8 cellular contexts compared by ENCODE assay signal in the genomic region with DNA sequence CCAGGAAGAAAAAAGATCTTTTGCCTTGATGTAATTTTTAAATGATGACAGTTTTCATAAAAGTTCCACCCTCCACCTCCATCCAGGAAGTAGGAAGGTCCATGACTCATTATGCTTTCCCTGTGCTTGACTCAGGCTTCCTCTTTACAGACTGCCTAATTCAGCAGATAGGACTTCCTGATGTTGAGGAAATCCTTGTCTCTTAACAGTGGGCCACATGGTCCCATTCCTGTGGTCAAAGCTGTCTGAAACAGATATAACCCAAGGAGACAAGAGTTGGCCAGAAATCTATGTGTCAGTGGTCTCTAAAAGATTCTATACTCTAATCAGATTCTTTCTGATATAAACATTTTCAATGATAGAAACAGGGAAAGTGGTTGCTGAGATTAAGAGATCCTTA.
DNase-seq lines count a peak whose midpoint lies in the region; ATAC-seq and TF ChIP-seq lines count a peak whose summit lies in the region.

No MANE protein-coding gene starts in this region.

- no peak for DNase-seq in activated CD4-positive, alpha-beta T cell treated with anti-CD3 and anti-CD28 coated beads, Interleukin-2, amount 10 ng/mL, durations not matched to agents 24 days and 14 days
- no peak for DNase-seq in activated CD4-positive, alpha-beta T cell treated with anti-CD3 and anti-CD28 coated beads, Interleukin-2, amount 50 U/mL, for 4 hours
- DNase-seq in SK-N-MC (ENCODE audit: low read depth, low spot score): no peak
- peak; percentile 86 for DNase-seq in fibroblast of the aortic adventitia (ENCODE audit: low read depth)
- DNase-seq in psoas muscle: no peak
- DNase-seq in anterior cingulate cortex (lab: John Stamatoyannopoulos, UW): no peak
- no peak for DNase-seq in mesenteric fat pad (ENCODE audit: low spot score)

- TF ChIP-seq CTCF in fibroblast of the aortic adventitia (IDR thresholded peaks at IDR 0.05; ENCODE audit: insufficient read depth, low read length): no peak
- no peak for TF ChIP-seq CTCF in psoas muscle (IDR thresholded peaks at IDR 0.05)

- peaks cover 10% of the 10 kb centered on the region for H3K4me1 Mint-ChIP-seq in activated CD4-positive, alpha-beta T cell treated with anti-CD3 and anti-CD28 coated beads, Interleukin-2, amount 10 ng/mL, durations not matched to agents 24 days and 14 days

- peaks cover 5% of the 10 kb centered on the region for H3K4me1 ChIP-seq in psoas muscle

- intact Hi-C loops in activated CD4-positive, alpha-beta T cell treated with anti-CD3 and anti-CD28 coated beads, Interleukin-2, amount 10 ng/mL, durations not matched to agents 24 days and 14 days (cut with micrococcal nuclease): no loop called here
- intact Hi-C loops in psoas muscle (cut with DNase I): no loop called here

- no peaks in the 10 kb centered on the region for H3K9me3 ChIP-seq in SK-N-MC (ENCODE audit: low read depth, low read length)
- peaks cover 6% of the 10 kb centered on the region for H3K9me3 ChIP-seq in psoas muscle

- ATAC-seq in psoas muscle: peak; percentile 68 to 78 (median 73)
- no peak for ATAC-seq in GM18498 (IDR thresholded peaks at IDR 0.05; ENCODE audit: unreplicated experiment)

- H3K27ac Mint-ChIP-seq in activated CD4-positive, alpha-beta T cell treated with anti-CD3 and anti-CD28 coated beads, Interleukin-2, amount 10 ng/mL, durations not matched to agents 24 days and 14 days: peak overlapping the region; percentile 3

- H3K36me3 ChIP-seq in SK-N-MC (ENCODE audit: insufficient read depth, low read length) (no peaks in the 10 kb centered on the region), psoas muscle (ENCODE audit: insufficient read depth in 1 of 2, low read depth in 1 of 2) (peaks cover 0 to 4% of the 10 kb centered on the region in 2 donors)

- no peak overlapping the region for H3K4me3 Mint-ChIP-seq in activated CD4-positive, alpha-beta T cell treated with anti-CD3 and anti-CD28 coated beads, Interleukin-2, amount 10 ng/mL, durations not matched to agents 24 days and 14 days

- H3K4me3 ChIP-seq in SK-N-MC (no peak overlapping the region), fibroblast of the aortic adventitia (ENCODE audit: low read depth, low read length) (no peak overlapping the region), psoas muscle (no peak overlapping the region)

- H3K27me3 Mint-ChIP-seq in activated CD4-positive, alpha-beta T cell treated with anti-CD3 and anti-CD28 coated beads, Interleukin-2, amount 10 ng/mL, durations not matched to agents 24 days and 14 days: no peaks in the 10 kb centered on the region

- no peaks in the 10 kb centered on the region for H3K27me3 ChIP-seq in psoas muscle (ENCODE audit: insufficient read depth in 3 of 3, low read length in 2 of 3)

- no peaks in the 10 kb centered on the region for H3K36me3 Mint-ChIP-seq in activated CD4-positive, alpha-beta T cell treated with anti-CD3 and anti-CD28 coated beads, Interleukin-2, amount 10 ng/mL, durations not matched to agents 24 days and 14 days (ENCODE audit: low read depth)

- H3K9me3 Mint-ChIP-seq in activated CD4-positive, alpha-beta T cell treated with anti-CD3 and anti-CD28 coated beads, Interleukin-2, amount 10 ng/mL, durations not matched to agents 24 days and 14 days: no peaks in the 10 kb centered on the region

- peak overlapping the region; percentile 75 for H3K27ac ChIP-seq in SK-N-MC
- H3K27ac ChIP-seq in psoas muscle: peak overlapping the region; percentile 54

- no peak overlapping the region for H3K9ac ChIP-seq in SK-N-MC (ENCODE audit: insufficient read length)
